Comparison of ENCODE assay signal across 21 cellular contexts in the genomic region with DNA sequence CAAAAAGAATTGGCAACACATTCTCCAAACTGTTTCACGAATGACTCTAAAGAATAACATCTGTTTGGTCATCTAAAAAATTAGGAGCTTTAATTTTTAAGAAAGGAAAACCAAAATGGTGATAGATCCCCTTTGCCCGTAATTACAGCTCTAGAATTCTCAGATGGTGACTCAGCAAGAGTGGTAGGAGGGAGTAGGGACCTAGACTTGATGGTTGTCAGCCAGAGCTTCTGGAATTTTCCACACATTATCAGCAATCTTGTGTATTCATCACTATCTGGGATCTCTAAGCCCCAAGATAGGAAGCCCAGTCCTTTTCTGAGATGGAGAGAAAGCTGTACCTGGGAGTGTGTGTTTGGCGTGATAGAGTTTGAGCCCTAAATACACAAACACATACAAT.
DNase-seq lines count a peak whose midpoint lies in the region; ATAC-seq, FAIRE-seq and TF ChIP-seq lines count a peak whose summit lies in the region.
"Had no signal": no experiment of that assay in that cellular context is flagged by ENCODE, and none has a peak within 500 bp of the region (broad histone marks: within the 10 kb centered on the region; RNA-seq: fewer than 3 reads in every experiment).

No MANE protein-coding gene starts in this region.

- H3K4me3 ChIP-seq in A549 (no peak overlapping the region), GM23248 (0 out of 2 replicates have a peak overlapping the region, but pooled peaks have one; percentile 32)
- H3K4me3 ChIP-seq: GM12878, MG63, vagina had no signal

- no peak for TF ChIP-seq CTCF in A549 (IDR thresholded peaks at IDR 0.05)

- no peaks in the 10 kb centered on the region for H3K9me2 ChIP-seq in GM23248 (ENCODE audit: insufficient read depth)

- no peaks in the 10 kb centered on the region for H3K79me2 ChIP-seq in GM23248 (ENCODE audit: insufficient read depth)

- H3K4me2 ChIP-seq in A549 (peak overlapping the region; percentile 41; the same call in 2 of the 3 replicates), GM23248 (ENCODE audit: unreplicated experiment) (peak overlapping the region; percentile 48)

- no peak for TF ChIP-seq RAD21 in A549 (conservative IDR thresholded peaks at IDR 0.05 in 1 of 2, IDR thresholded peaks at IDR 0.05 in 1 of 2)

- no peaks in the 10 kb centered on the region for H3K36me3 ChIP-seq in GM23248 (ENCODE audit: low read depth)
- H3K36me3 ChIP-seq: MG63, vagina had no signal

- peak overlapping the region; percentile 68 for H3K9ac ChIP-seq in GM23248

- TF ChIP-seq POLR2A in A549 (IDR thresholded peaks at IDR 0.05; ENCODE audit: low read length), result no peak

- CTCF ChIA-PET in A549 (lab: Yijun Ruan, JAX), result interaction anchor here (0.6 to 2.2 kb wide), 4 partner anchors 12 to 118 kb away, joined by 3 to 6 read pairs (median 4); no protein-coding TSS in a partner anchor

- no peaks in the 10 kb centered on the region for H4K20me1 ChIP-seq in GM23248 (ENCODE audit: insufficient read depth)

- ATAC-seq in A549, result peak in 1 of 2 experiments; percentile 37; a peak in 3 of 6 replicates
- ATAC-seq: GM12878; HepG2; stimulated activated naive CD8-positive, alpha-beta T cell treated with anti-CD3 and anti-CD28 coated beads, Interleukin-15, amount 100 ng/mL, for 72 hours had no signal

- H3K4me1 ChIP-seq in A549 (peaks cover 14% of the 10 kb centered on the region), GM23248 (ENCODE audit: insufficient read depth) (peaks cover 8% of the 10 kb centered on the region; the same call in 1 of the 2 replicates)
- H3K4me1 ChIP-seq: vagina had no signal

- FAIRE-seq in A549 (lab: Jason Lieb, UNC), result no peak
- FAIRE-seq: G401.6, GM12878, keratinocyte had no signal

- TF ChIP-seq EP300 in A549 (IDR thresholded peaks at IDR 0.05), result no peak

- H3K9me3 ChIP-seq in A549, result no peaks in the 10 kb centered on the region
- no peaks in the 10 kb centered on the region for H3K9me3 ChIP-seq in GM23248 (ENCODE audit: low read depth)
- H3K9me3 ChIP-seq: MG63, vagina had no signal

- POLR2A ChIA-PET in A549 (lab: Yijun Ruan, JAX), result no interaction called here

- H3F3A ChIP-seq in GM23248 (ENCODE audit: insufficient read depth), result peaks cover 14% of the 10 kb centered on the region; the same call in 1 of the 2 replicates

- H3K27me3 ChIP-seq in GM23248 (replicated peaks; ENCODE audit: insufficient read depth), result no peaks in the 10 kb centered on the region
- H3K27me3 ChIP-seq: MG63, vagina had no signal

- WGBS in A549 (ENCODE audit: missing lambda C conversion rate), result 89% methylated on average over 3 of the region's 3 CpGs
- WGBS in GM23248 (ENCODE audit: low coverage in 1 of 2, low lambda C conversion rate in 2 of 2, missing lambda C conversion rate in 2 of 2), 2 experiments, result 25 to 47% methylated on average over 2 to 3 of the region's 3 CpGs

- H2AFZ ChIP-seq in GM23248, result peak overlapping the region; percentile 36; the same call in 1 of the 2 replicates

- DNase-seq in A549 (ENCODE audit: low read depth in 1 of 2, low spot score in 1 of 2), result peak in 1 of 2 experiments; percentile 25
- peak; percentile 62 for DNase-seq in GM23248
- DNase-seq in astrocyte of the hippocampus (ENCODE audit: low read depth, low spot score), result peak; percentile 38
- peak; percentile 6 for DNase-seq in inferior parietal cortex (ENCODE audit: extremely low spot score)
- no peak for DNase-seq in NCI-H1048 (lab: John Stamatoyannopoulos, UW)
- DNase-seq in NCI-H446 treated with DMSO at 0.1 percent for 48 hours (lab: John Stamatoyannopoulos, UW), result no peak
- no peak for DNase-seq in RKO (ENCODE audit: low spot score)
- DNase-seq in kidney glomerular epithelial cell (lab: John Stamatoyannopoulos, UW), result no peak
- DNase-seq: activated CD4-positive, CD25-positive, alpha-beta regulatory T cell treated with anti-CD3 and anti-CD28 coated beads, Interleukin-2, amount 50 U/mL, for 72 hours; cortex of kidney; NCI-H1694; nephron progenitor cell; SHP77 treated with DMSO at 0.1 percent for 48 hours; stimulated activated naive CD8-positive, alpha-beta T cell treated with anti-CD3 and anti-CD28 coated beads, Interleukin-15, amount 100 ng/mL, for 72 hours; T-helper 2 cell had no signal

- peak overlapping the region; percentile 44 to 69; a peak in 5 of 6 replicates for H3K27ac ChIP-seq in A549
- H3K27ac ChIP-seq in GM23248, result peak overlapping the region; percentile 96
- H3K27ac ChIP-seq: vagina had no signal

- in situ Hi-C loops in GM23248 (cut with MboI), result no loop called here

TF ChIP-seq in A549, 52 proteins besides CTCF, POLR2A, EP300 and RAD21:
- TF ChIP-seq RNF2 (IDR thresholded peaks at IDR 0.05; ENCODE audit: borderline replicate concordance, low read depth) (no peak), KDM5A (IDR thresholded peaks at IDR 0.05) (no peak), FOSB (CRISPR knock-in tag; IDR thresholded peaks at IDR 0.05) (no peak), RARB (CRISPR knock-in tag; IDR thresholded peaks at IDR 0.05) (no peak), ZSCAN20 (CRISPR knock-in tag; IDR thresholded peaks at IDR 0.05) (no peak)
- TF ChIP-seq, protein P1, sequence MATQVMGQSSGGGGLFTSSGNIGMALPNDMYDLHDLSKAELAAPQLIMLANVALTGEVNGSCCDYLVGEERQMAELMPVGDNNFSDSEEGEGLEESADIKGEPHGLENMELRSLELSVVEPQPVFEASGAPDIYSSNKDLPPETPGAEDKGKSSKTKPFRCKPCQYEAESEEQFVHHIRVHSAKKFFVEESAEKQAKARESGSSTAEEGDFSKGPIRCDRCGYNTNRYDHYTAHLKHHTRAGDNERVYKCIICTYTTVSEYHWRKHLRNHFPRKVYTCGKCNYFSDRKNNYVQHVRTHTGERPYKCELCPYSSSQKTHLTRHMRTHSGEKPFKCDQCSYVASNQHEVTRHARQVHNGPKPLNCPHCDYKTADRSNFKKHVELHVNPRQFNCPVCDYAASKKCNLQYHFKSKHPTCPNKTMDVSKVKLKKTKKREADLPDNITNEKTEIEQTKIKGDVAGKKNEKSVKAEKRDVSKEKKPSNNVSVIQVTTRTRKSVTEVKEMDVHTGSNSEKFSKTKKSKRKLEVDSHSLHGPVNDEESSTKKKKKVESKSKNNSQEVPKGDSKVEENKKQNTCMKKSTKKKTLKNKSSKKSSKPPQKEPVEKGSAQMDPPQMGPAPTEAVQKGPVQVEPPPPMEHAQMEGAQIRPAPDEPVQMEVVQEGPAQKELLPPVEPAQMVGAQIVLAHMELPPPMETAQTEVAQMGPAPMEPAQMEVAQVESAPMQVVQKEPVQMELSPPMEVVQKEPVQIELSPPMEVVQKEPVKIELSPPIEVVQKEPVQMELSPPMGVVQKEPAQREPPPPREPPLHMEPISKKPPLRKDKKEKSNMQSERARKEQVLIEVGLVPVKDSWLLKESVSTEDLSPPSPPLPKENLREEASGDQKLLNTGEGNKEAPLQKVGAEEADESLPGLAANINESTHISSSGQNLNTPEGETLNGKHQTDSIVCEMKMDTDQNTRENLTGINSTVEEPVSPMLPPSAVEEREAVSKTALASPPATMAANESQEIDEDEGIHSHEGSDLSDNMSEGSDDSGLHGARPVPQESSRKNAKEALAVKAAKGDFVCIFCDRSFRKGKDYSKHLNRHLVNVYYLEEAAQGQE (IDR thresholded peaks at IDR 0.05), result no peak

Comparison
In these comparisons a context has a peak if more than half of its experiments do, and no peak if none do; other contexts are left out.
1. DNase-seq: peak in GM23248 (single experiment), astrocyte of the hippocampus (single experiment) and inferior parietal cortex (single experiment); none in NCI-H1048 (single experiment), NCI-H446 treated with DMSO at 0.1 percent for 48 hours (single experiment), RKO (single experiment) and kidney glomerular epithelial cell (single experiment).